Comparison of ENCODE assay signal across 1 cellular context in genomic region chr1:236795035-236795756, GRCh38.
TF ChIP-seq lines count a peak whose summit lies in the region.

TSS of gene MTR (plus strand) at chr1:236795292. CDS start at chr1:236795704, 412 bp downstream.

TF ChIP-seq in GM12878, 131 proteins besides CTCF, POLR2A, EP300 and RAD21 (continued from another document and continues in another):
- TF ChIP-seq ZBTB40 (IDR thresholded peaks at IDR 0.05; ENCODE audit: borderline replicate concordance) (peak; percentile 93), EED (IDR thresholded peaks at IDR 0.05; ENCODE audit: low read depth) (peak; percentile 60; the same call in 1 of the 2 replicates), ZNF207 (IDR thresholded peaks at IDR 0.05; ENCODE audit: borderline replicate concordance) (peak; percentile 31), SREBF2 (IDR thresholded peaks at IDR 0.05; ENCODE audit: low read length) (no peak), MTA2 (IDR thresholded peaks at IDR 0.05; ENCODE audit: low read depth) (no peak), SP1 (IDR thresholded peaks at IDR 0.05; ENCODE audit: low read depth, low read length) (peak; percentile 98), STAT3 (IDR thresholded peaks at IDR 0.05; ENCODE audit: low read depth, low read length) (no peak), MYB (IDR thresholded peaks at IDR 0.05; ENCODE audit: borderline replicate concordance, low read depth, low read length) (no peak), BACH1 (IDR thresholded peaks at IDR 0.05; ENCODE audit: borderline replicate concordance) (peak; percentile 88), MEF2B (IDR thresholded peaks at IDR 0.05; ENCODE audit: partially characterized antibody, poor library complexity, severe bottlenecking) (peak; percentile 54), ZSCAN29 (IDR thresholded peaks at IDR 0.05) (no peak), TCF7 (IDR thresholded peaks at IDR 0.05; ENCODE audit: borderline replicate concordance) (no peak), TCF3 (IDR thresholded peaks at IDR 0.05; ENCODE audit: borderline replicate concordance, insufficient read depth, low read depth, low read length) (no peak), SMARCA5 (IDR thresholded peaks at IDR 0.05) (peak; percentile 82; the same call in 1 of the 2 replicates), NR2F1 (conservative IDR thresholded peaks at IDR 0.05) (peak; percentile 43; the same call in 1 of the 2 replicates), POU2F2 (IDR thresholded peaks at IDR 0.05; ENCODE audit: borderline replicate concordance, low read depth, low read length) (0 out of 3 replicates have a peak, but pooled peaks have one; percentile 4), MTA3 (IDR thresholded peaks at IDR 0.05; ENCODE audit: borderline replicate concordance, low read length) (0 out of 2 replicates have a peak, but pooled peaks have one; percentile 3), CBFB (IDR thresholded peaks at IDR 0.05; ENCODE audit: low read depth) (no peak), ZZZ3 (IDR thresholded peaks at IDR 0.05; ENCODE audit: control insufficient read depth, insufficient read length, low read depth) (no peak), CBX5 (IDR thresholded peaks at IDR 0.05; ENCODE audit: low read depth) (no peak; the same call in 1 of the 2 replicates), RB1 (IDR thresholded peaks at IDR 0.05; ENCODE audit: borderline replicate concordance) (no peak), ATF2 (IDR thresholded peaks at IDR 0.05; ENCODE audit: low read length) (no peak), IKZF1 (conservative IDR thresholded peaks at IDR 0.05) (peak; percentile 87), NFXL1 (IDR thresholded peaks at IDR 0.05; ENCODE audit: borderline replicate concordance) (no peak), DPF2 (IDR thresholded peaks at IDR 0.05) (peak; percentile 87; the same call in 1 of the 2 replicates), POLR2AphosphoS5 (IDR thresholded peaks at IDR 0.05; ENCODE audit: low read length) (peak; percentile 95), NR2C1 (IDR thresholded peaks at IDR 0.05) (peak; percentile 76), RELA (IDR thresholded peaks at IDR 0.05; ENCODE audit: borderline replicate concordance, partially characterized antibody) (no peak), KLF5 (IDR thresholded peaks at IDR 0.05; ENCODE audit: partially characterized antibody) (peak; percentile 68), MYC (IDR thresholded peaks at IDR 0.05; ENCODE audit: insufficient read depth, insufficient read length, insufficient replicate concordance, low read length, severe bottlenecking) (peak; percentile 87), KDM1A (IDR thresholded peaks at IDR 0.05; ENCODE audit: borderline replicate concordance) (no peak), FOS (IDR thresholded peaks at IDR 0.05; ENCODE audit: borderline replicate concordance, extremely low read depth, insufficient read length) (peak; percentile 75), PBX3 (IDR thresholded peaks at IDR 0.05; ENCODE audit: insufficient replicate concordance, low read depth, low read length) (peak; percentile 62), ZNF274 (IDR thresholded peaks at IDR 0.05; ENCODE audit: insufficient read depth, insufficient read length) (no peak), FOXK2 (IDR thresholded peaks at IDR 0.05) (no peak)
- TF ChIP-seq, protein P1, sequence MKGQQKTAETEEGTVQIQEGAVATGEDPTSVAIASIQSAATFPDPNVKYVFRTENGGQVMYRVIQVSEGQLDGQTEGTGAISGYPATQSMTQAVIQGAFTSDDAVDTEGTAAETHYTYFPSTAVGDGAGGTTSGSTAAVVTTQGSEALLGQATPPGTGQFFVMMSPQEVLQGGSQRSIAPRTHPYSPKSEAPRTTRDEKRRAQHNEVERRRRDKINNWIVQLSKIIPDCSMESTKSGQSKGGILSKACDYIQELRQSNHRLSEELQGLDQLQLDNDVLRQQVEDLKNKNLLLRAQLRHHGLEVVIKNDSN (IDR thresholded peaks at IDR 0.05; ENCODE audit: borderline replicate concordance, extremely low read length, insufficient read depth, low read depth, low read length), result peak; percentile 46
- TF ChIP-seq, protein P2, sequence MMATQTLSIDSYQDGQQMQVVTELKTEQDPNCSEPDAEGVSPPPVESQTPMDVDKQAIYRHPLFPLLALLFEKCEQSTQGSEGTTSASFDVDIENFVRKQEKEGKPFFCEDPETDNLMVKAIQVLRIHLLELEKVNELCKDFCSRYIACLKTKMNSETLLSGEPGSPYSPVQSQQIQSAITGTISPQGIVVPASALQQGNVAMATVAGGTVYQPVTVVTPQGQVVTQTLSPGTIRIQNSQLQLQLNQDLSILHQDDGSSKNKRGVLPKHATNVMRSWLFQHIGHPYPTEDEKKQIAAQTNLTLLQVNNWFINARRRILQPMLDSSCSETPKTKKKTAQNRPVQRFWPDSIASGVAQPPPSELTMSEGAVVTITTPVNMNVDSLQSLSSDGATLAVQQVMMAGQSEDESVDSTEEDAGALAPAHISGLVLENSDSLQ (IDR thresholded peaks at IDR 0.05), result peak; percentile 93
- TF ChIP-seq, protein P3, sequence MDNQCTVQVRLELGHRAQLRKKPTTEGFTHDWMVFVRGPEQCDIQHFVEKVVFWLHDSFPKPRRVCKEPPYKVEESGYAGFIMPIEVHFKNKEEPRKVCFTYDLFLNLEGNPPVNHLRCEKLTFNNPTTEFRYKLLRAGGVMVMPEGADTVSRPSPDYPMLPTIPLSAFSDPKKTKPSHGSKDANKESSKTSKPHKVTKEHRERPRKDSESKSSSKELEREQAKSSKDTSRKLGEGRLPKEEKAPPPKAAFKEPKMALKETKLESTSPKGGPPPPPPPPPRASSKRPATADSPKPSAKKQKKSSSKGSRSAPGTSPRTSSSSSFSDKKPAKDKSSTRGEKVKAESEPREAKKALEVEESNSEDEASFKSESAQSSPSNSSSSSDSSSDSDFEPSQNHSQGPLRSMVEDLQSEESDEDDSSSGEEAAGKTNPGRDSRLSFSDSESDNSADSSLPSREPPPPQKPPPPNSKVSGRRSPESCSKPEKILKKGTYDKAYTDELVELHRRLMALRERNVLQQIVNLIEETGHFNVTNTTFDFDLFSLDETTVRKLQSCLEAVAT (IDR thresholded peaks at IDR 0.05), result peak; percentile 55; the same call in 1 of the 2 replicates
- TF ChIP-seq, protein P4, sequence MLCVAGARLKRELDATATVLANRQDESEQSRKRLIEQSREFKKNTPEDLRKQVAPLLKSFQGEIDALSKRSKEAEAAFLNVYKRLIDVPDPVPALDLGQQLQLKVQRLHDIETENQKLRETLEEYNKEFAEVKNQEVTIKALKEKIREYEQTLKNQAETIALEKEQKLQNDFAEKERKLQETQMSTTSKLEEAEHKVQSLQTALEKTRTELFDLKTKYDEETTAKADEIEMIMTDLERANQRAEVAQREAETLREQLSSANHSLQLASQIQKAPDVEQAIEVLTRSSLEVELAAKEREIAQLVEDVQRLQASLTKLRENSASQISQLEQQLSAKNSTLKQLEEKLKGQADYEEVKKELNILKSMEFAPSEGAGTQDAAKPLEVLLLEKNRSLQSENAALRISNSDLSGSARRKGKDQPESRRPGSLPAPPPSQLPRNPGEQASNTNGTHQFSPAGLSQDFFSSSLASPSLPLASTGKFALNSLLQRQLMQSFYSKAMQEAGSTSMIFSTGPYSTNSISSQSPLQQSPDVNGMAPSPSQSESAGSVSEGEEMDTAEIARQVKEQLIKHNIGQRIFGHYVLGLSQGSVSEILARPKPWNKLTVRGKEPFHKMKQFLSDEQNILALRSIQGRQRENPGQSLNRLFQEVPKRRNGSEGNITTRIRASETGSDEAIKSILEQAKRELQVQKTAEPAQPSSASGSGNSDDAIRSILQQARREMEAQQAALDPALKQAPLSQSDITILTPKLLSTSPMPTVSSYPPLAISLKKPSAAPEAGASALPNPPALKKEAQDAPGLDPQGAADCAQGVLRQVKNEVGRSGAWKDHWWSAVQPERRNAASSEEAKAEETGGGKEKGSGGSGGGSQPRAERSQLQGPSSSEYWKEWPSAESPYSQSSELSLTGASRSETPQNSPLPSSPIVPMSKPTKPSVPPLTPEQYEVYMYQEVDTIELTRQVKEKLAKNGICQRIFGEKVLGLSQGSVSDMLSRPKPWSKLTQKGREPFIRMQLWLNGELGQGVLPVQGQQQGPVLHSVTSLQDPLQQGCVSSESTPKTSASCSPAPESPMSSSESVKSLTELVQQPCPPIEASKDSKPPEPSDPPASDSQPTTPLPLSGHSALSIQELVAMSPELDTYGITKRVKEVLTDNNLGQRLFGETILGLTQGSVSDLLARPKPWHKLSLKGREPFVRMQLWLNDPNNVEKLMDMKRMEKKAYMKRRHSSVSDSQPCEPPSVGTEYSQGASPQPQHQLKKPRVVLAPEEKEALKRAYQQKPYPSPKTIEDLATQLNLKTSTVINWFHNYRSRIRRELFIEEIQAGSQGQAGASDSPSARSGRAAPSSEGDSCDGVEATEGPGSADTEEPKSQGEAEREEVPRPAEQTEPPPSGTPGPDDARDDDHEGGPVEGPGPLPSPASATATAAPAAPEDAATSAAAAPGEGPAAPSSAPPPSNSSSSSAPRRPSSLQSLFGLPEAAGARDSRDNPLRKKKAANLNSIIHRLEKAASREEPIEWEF (IDR thresholded peaks at IDR 0.05; ENCODE audit: insufficient replicate concordance, low read depth, low read length), result no peak
- TF ChIP-seq, protein P5, sequence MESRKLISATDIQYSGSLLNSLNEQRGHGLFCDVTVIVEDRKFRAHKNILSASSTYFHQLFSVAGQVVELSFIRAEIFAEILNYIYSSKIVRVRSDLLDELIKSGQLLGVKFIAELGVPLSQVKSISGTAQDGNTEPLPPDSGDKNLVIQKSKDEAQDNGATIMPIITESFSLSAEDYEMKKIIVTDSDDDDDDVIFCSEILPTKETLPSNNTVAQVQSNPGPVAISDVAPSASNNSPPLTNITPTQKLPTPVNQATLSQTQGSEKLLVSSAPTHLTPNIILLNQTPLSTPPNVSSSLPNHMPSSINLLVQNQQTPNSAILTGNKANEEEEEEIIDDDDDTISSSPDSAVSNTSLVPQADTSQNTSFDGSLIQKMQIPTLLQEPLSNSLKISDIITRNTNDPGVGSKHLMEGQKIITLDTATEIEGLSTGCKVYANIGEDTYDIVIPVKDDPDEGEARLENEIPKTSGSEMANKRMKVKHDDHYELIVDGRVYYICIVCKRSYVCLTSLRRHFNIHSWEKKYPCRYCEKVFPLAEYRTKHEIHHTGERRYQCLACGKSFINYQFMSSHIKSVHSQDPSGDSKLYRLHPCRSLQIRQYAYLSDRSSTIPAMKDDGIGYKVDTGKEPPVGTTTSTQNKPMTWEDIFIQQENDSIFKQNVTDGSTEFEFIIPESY (IDR thresholded peaks at IDR 0.05), result no peak
- TF ChIP-seq, protein P6, sequence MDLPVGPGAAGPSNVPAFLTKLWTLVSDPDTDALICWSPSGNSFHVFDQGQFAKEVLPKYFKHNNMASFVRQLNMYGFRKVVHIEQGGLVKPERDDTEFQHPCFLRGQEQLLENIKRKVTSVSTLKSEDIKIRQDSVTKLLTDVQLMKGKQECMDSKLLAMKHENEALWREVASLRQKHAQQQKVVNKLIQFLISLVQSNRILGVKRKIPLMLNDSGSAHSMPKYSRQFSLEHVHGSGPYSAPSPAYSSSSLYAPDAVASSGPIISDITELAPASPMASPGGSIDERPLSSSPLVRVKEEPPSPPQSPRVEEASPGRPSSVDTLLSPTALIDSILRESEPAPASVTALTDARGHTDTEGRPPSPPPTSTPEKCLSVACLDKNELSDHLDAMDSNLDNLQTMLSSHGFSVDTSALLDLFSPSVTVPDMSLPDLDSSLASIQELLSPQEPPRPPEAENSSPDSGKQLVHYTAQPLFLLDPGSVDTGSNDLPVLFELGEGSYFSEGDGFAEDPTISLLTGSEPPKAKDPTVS (IDR thresholded peaks at IDR 0.05; ENCODE audit: low read depth, low read length), result no peak
